Comparison of ENCODE assay signal across 17 cellular contexts in genomic region chr3:52415769-52416168, GRCh38. TPM values are rescaled to one million over a fixed set of nuclear protein-coding genes. Genes with fewer than 3 reads are reported as not detected.
A peak's percentile ranks its signal among the peaks of the same experiment; 100 is the strongest.
DNase-seq lines count a peak whose midpoint lies in the region; ATAC-seq and TF ChIP-seq lines count a peak whose summit lies in the region.
"Had no signal": no experiment of that assay in that cellular context is flagged by ENCODE, and none has a peak within 500 bp of the region (broad histone marks: within the 10 kb centered on the region; RNA-seq: fewer than 3 reads in every experiment).

No MANE protein-coding gene starts in this region.

- POLR2A ChIA-PET in HEK293 (lab: Yijun Ruan, JAX) = interaction anchor here (0.7 kb wide), 1 partner anchor 172 kb away, joined by 3 read pairs; no protein-coding TSS in a partner anchor

- H3K36me3 ChIP-seq in HEK293 (ENCODE audit: control insufficient read depth in 2 of 2, insufficient read depth in 1 of 2, low read length in 2 of 2) (peaks cover 0 to 12% of the 10 kb centered on the region in 2 experiments; a peak in 1 of 3 replicates), hepatocyte (replicated peaks; ENCODE audit: insufficient read depth, low read depth) (no peaks in the 10 kb centered on the region)

- intact Hi-C loops in activated CD4-positive, alpha-beta T cell treated with anti-CD3 and anti-CD28 coated beads, Interleukin-2, amount 10 ng/mL, durations not matched to agents 24 days and 14 days (cut with micrococcal nuclease) = no loop called here

- H4K20me1 ChIP-seq in hepatocyte (ENCODE audit: insufficient read depth, poor library complexity, severe bottlenecking) = no peaks in the 10 kb centered on the region

- H3K9me3 ChIP-seq in HEK293 (ENCODE audit: control insufficient read depth, insufficient read depth, low read depth, low read length) = no peaks in the 10 kb centered on the region
- H3K9me3 ChIP-seq in hepatocyte (ENCODE audit: low read depth) = no peaks in the 10 kb centered on the region

- H2AFZ ChIP-seq in hepatocyte = no peak overlapping the region

- H3K9me2 ChIP-seq in hepatocyte (replicated peaks; ENCODE audit: insufficient read depth) = no peaks in the 10 kb centered on the region

- no peak for ATAC-seq in activated T-helper 17 cell treated with anti-CD3 and anti-CD28 coated beads, Interleukin-2, amount 50 U/mL, for 72 hours (replicated peaks)
- ATAC-seq in GM19397 (IDR thresholded peaks at IDR 0.05; ENCODE audit: unreplicated experiment) = no peak
- no peak for ATAC-seq in GM21737 (IDR thresholded peaks at IDR 0.05; ENCODE audit: unreplicated experiment)
- ATAC-seq: HCT116 had no signal

- H3K27me3 ChIP-seq in hepatocyte = no peaks in the 10 kb centered on the region

- CTCF ChIA-PET in HEK293 (lab: Yijun Ruan, JAX) = interaction anchor here (0.9 to 1.3 kb wide), 2 partner anchors 12 to 52 kb away, joined by 3 to 7 read pairs; no protein-coding TSS in a partner anchor

- peaks cover 8% of the 10 kb centered on the region for H3K36me3 Mint-ChIP-seq in activated CD4-positive, alpha-beta T cell treated with anti-CD3 and anti-CD28 coated beads, Interleukin-2, amount 10 ng/mL, durations not matched to agents 24 days and 14 days (ENCODE audit: low read depth)
- H3K36me3 Mint-ChIP-seq in activated T-helper 17 cell treated with anti-CD3 and anti-CD28 coated beads, Interleukin-2, amount 50 U/mL, for 72 hours (ENCODE audit: low read depth) = peaks cover 22% of the 10 kb centered on the region

- H3K4me3 Mint-ChIP-seq in activated CD4-positive, alpha-beta T cell treated with anti-CD3 and anti-CD28 coated beads, Interleukin-2, amount 10 ng/mL, durations not matched to agents 24 days and 14 days = no peak overlapping the region
- no peak overlapping the region for H3K4me3 Mint-ChIP-seq in activated T-helper 17 cell treated with anti-CD3 and anti-CD28 coated beads, Interleukin-2, amount 50 U/mL, for 72 hours
- H3K4me3 Mint-ChIP-seq: B cell; CD4-positive, alpha-beta memory T cell had no signal

- H3K27ac ChIP-seq in HEK293 (ENCODE audit: extremely low read depth, low read depth, low read length) (no peak overlapping the region), hepatocyte (no peak overlapping the region)
- H3K27ac ChIP-seq: HL-60 had no signal

- peak overlapping the region; percentile 29 for H3K27ac Mint-ChIP-seq in activated CD4-positive, alpha-beta T cell treated with anti-CD3 and anti-CD28 coated beads, Interleukin-2, amount 10 ng/mL, durations not matched to agents 24 days and 14 days
- peak overlapping the region; percentile 38 for H3K27ac Mint-ChIP-seq in activated T-helper 17 cell treated with anti-CD3 and anti-CD28 coated beads, Interleukin-2, amount 50 U/mL, for 72 hours
- H3K27ac Mint-ChIP-seq: B cell; CD4-positive, alpha-beta memory T cell had no signal

- TF ChIP-seq CTCF in HEK293 (tag by site-specific recombination; IDR thresholded peaks at IDR 0.05) = no peak
- no peak for TF ChIP-seq CTCF in hepatocyte (IDR thresholded peaks at IDR 0.05; ENCODE audit: poor library complexity)

- H3K9me3 Mint-ChIP-seq in activated CD4-positive, alpha-beta T cell treated with anti-CD3 and anti-CD28 coated beads, Interleukin-2, amount 10 ng/mL, durations not matched to agents 24 days and 14 days = no peaks in the 10 kb centered on the region
- H3K9me3 Mint-ChIP-seq in activated T-helper 17 cell treated with anti-CD3 and anti-CD28 coated beads, Interleukin-2, amount 50 U/mL, for 72 hours = no peaks in the 10 kb centered on the region
- H3K9me3 Mint-ChIP-seq: CD4-positive, alpha-beta memory T cell had no signal

- H3K4me1 ChIP-seq in HEK293 (ENCODE audit: control insufficient read depth, insufficient read depth, low read length) (0 out of 2 replicates have a peak, but pooled peaks cover 3% of the 10 kb centered on the region), hepatocyte (ENCODE audit: insufficient read depth) (peaks cover 17% of the 10 kb centered on the region)

- H3K79me2 ChIP-seq in hepatocyte = peaks cover 26% of the 10 kb centered on the region

- no peak overlapping the region for H3K4me2 ChIP-seq in hepatocyte

- 91% methylated on average over 3 of the region's 3 CpGs for WGBS in hepatocyte (ENCODE audit: low lambda C conversion rate, missing lambda C conversion rate)

- no peaks in the 10 kb centered on the region for H3K27me3 Mint-ChIP-seq in activated CD4-positive, alpha-beta T cell treated with anti-CD3 and anti-CD28 coated beads, Interleukin-2, amount 10 ng/mL, durations not matched to agents 24 days and 14 days
- H3K27me3 Mint-ChIP-seq in activated T-helper 17 cell treated with anti-CD3 and anti-CD28 coated beads, Interleukin-2, amount 50 U/mL, for 72 hours = no peaks in the 10 kb centered on the region
- H3K27me3 Mint-ChIP-seq: B cell; CD4-positive, alpha-beta memory T cell had no signal

- H3K4me3 ChIP-seq in HEK293 (ENCODE audit: low read depth, low read length) (no peak overlapping the region), hepatocyte (no peak overlapping the region)

- DNase-seq in activated CD4-positive, alpha-beta T cell treated with anti-CD3 and anti-CD28 coated beads, Interleukin-2, amount 10 ng/mL, durations not matched to agents 24 days and 14 days = no peak
- no peak for DNase-seq in activated CD4-positive, alpha-beta T cell treated with anti-CD3 and anti-CD28 coated beads for 48 hours
- DNase-seq in renal cortical epithelial cell (ENCODE audit: low read depth) (peak; percentile 17), hepatocyte (ENCODE audit: low spot score) (no peak)
- DNase-seq: C1 segment of cervical spinal cord; CD4-positive, alpha-beta memory T cell; COR-L47; DMS153; DMS79 treated with DMSO at 0.1 percent for 48 hours; EL had no signal

- H3K4me1 Mint-ChIP-seq in activated CD4-positive, alpha-beta T cell treated with anti-CD3 and anti-CD28 coated beads, Interleukin-2, amount 10 ng/mL, durations not matched to agents 24 days and 14 days = peaks cover 23% of the 10 kb centered on the region
- H3K4me1 Mint-ChIP-seq in activated T-helper 17 cell treated with anti-CD3 and anti-CD28 coated beads, Interleukin-2, amount 50 U/mL, for 72 hours = peaks cover 18% of the 10 kb centered on the region

TF ChIP-seq in HEK293, 187 proteins besides CTCF, POLR2A, EP300 and RAD21:
- TF ChIP-seq SCRT2 (tag by site-specific recombination; IDR thresholded peaks at IDR 0.05) (0 out of 2 replicates have a peak, but pooled peaks have one; percentile 38), YY2 (tag by site-specific recombination; IDR thresholded peaks at IDR 0.05) (no peak)

RNA-seq across cellular contexts. Expression of gene PHF7, which starts 5.3 kb away (rescaled TPM):
- total RNA-seq in activated CD4-positive, alpha-beta T cell treated with anti-CD3 and anti-CD28 coated beads, Interleukin-2, amount 10 ng/mL, durations not matched to agents 24 days and 14 days = 10.6 and 10.8 TPM in 2 replicates
- total RNA-seq in activated T-helper 17 cell treated with anti-CD3 and anti-CD28 coated beads, Interleukin-2, amount 50 U/mL, for 72 hours = 10 to 100 TPM; 16.7 to 22.5 TPM
- total RNA-seq in renal cortical epithelial cell (3.5 and 9.0 TPM in 2 replicates), hepatocyte (7.1 and 7.2 TPM in 2 replicates)
- 3.9 and 7.1 TPM in 2 replicates for polyA plus RNA-seq in hepatocyte

RNA-seq across cellular contexts. Expression of gene BAP1, which starts 6.0 kb away (rescaled TPM):
- 101 and 102 TPM in 2 replicates for total RNA-seq in activated CD4-positive, alpha-beta T cell treated with anti-CD3 and anti-CD28 coated beads, Interleukin-2, amount 10 ng/mL, durations not matched to agents 24 days and 14 days
- 100 to 1,000 TPM in 1 of 2 donors, 10 to 100 TPM in 1; 96.7 to 106 TPM for total RNA-seq in activated T-helper 17 cell treated with anti-CD3 and anti-CD28 coated beads, Interleukin-2, amount 50 U/mL, for 72 hours
- total RNA-seq in renal cortical epithelial cell (63.0 and 69.7 TPM in 2 replicates), hepatocyte (54.1 and 68.5 TPM in 2 replicates)
- 57.4 and 59.2 TPM in 2 replicates for polyA plus RNA-seq in hepatocyte

RNA-seq across cellular contexts. Expression of gene SEMA3G, which starts 29.1 kb away (rescaled TPM):
- total RNA-seq in activated CD4-positive, alpha-beta T cell treated with anti-CD3 and anti-CD28 coated beads, Interleukin-2, amount 10 ng/mL, durations not matched to agents 24 days and 14 days = 0.05 and 0.21 TPM in 2 replicates
- total RNA-seq in activated T-helper 17 cell treated with anti-CD3 and anti-CD28 coated beads, Interleukin-2, amount 50 U/mL, for 72 hours = under 1 TPM; 0.08 to 0.82 TPM
- 0.05 and 0.17 TPM in 2 replicates for total RNA-seq in renal cortical epithelial cell
- 1.5 and 3.8 TPM in 2 replicates for total RNA-seq in hepatocyte
- polyA plus RNA-seq in hepatocyte = 0.48 and 1.5 TPM in 2 replicates

RNA-seq across cellular contexts. Expression of gene TNNC1, which starts 38.1 kb away (rescaled TPM):
- 1.2 and 1.5 TPM in 2 replicates for total RNA-seq in activated CD4-positive, alpha-beta T cell treated with anti-CD3 and anti-CD28 coated beads, Interleukin-2, amount 10 ng/mL, durations not matched to agents 24 days and 14 days
- 1 to 10 TPM; 2.0 to 6.5 TPM for total RNA-seq in activated T-helper 17 cell treated with anti-CD3 and anti-CD28 coated beads, Interleukin-2, amount 50 U/mL, for 72 hours
- total RNA-seq in renal cortical epithelial cell (0.30 and 1.2 TPM in 2 replicates), hepatocyte (15.0 and 16.1 TPM in 2 replicates)
- polyA plus RNA-seq in hepatocyte = 9.7 and 19.8 TPM in 2 replicates

RNA-seq across cellular contexts. Expression of gene NISCH, which starts 39.6 kb away (rescaled TPM):
- 72.6 and 75.5 TPM in 2 replicates for total RNA-seq in activated CD4-positive, alpha-beta T cell treated with anti-CD3 and anti-CD28 coated beads, Interleukin-2, amount 10 ng/mL, durations not matched to agents 24 days and 14 days
- total RNA-seq in activated T-helper 17 cell treated with anti-CD3 and anti-CD28 coated beads, Interleukin-2, amount 50 U/mL, for 72 hours = 100 to 1,000 TPM in 1 of 2 donors, 10 to 100 TPM in 1; 75.2 to 123 TPM
- total RNA-seq in renal cortical epithelial cell (40.8 and 111 TPM in 2 replicates), hepatocyte (52.1 and 74.5 TPM in 2 replicates)
- polyA plus RNA-seq in hepatocyte = 58.9 and 66.3 TPM in 2 replicates
